ENCODE assay signal across 7 cellular contexts in the genomic region with DNA sequence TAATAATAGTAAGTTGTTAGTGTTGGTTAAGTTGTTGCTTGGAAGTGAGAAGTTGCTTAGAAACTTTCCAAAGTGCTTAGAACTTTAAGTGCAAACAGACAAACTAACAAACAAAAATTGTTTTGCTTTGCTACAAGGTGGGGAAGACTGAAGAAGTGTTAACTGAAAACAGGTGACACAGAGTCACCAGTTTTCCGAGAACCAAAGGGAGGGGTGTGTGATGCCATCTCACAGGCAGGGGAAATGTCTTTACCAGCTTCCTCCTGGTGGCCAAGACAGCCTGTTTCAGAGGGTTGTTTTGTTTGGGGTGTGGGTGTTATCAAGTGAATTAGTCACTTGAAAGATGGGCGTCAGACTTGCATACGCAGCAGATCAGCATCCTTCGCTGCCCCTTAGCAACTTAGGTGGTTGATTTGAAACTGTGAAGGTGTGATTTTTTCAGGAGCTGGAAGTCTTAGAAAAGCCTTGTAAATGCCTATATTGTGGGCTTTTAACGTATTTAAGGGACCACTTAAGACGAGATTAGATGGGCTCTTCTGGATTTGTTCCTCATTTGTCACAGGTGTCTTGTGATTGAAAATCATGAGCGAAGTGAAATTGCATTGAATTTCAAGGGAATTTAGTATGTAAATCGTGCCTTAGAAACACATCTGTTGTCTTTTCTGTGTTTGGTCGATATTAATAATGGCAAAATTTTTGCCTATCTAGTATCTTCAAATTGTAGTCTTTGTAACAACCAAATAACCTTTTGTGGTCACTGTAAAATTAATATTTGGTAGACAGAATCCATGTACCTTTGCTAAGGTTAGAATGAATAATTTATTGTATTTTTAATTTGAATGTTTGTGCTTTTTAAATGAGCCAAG. TPM values are rescaled to one million over a fixed set of nuclear protein-coding genes. Genes with fewer than 3 reads are reported as not detected.
DNase-seq lines count a peak whose midpoint lies in the region; ATAC-seq and TF ChIP-seq lines count a peak whose summit lies in the region.

No MANE protein-coding gene starts in this region.

- no peaks in the 10 kb centered on the region for H3K9me3 ChIP-seq in smooth muscle cell (replicated peaks; ENCODE audit: low read depth)

- peaks cover 78% of the 10 kb centered on the region for H3K4me1 Mint-ChIP-seq in activated naive CD8-positive, alpha-beta T cell treated with anti-CD3 and anti-CD28 coated beads, Interleukin-2, amount 50 U/mL, for 24 hours

- H3K9ac ChIP-seq in smooth muscle cell (ENCODE audit: low read depth) = peak overlapping the region; percentile 99

- 19% methylated on average over 9 of the region's 9 CpGs for WGBS in smooth muscle cell (ENCODE audit: low lambda C conversion rate)

- peak overlapping the region; percentile 100 for H3K27ac ChIP-seq in smooth muscle cell (ENCODE audit: low read depth)

- H3K27me3 Mint-ChIP-seq in activated naive CD8-positive, alpha-beta T cell treated with anti-CD3 and anti-CD28 coated beads, Interleukin-2, amount 50 U/mL, for 24 hours = peaks cover 7% of the 10 kb centered on the region

- peak overlapping the region; percentile 100 for H3K4me3 Mint-ChIP-seq in activated naive CD8-positive, alpha-beta T cell treated with anti-CD3 and anti-CD28 coated beads, Interleukin-2, amount 50 U/mL, for 24 hours

- H3K4me1 ChIP-seq in smooth muscle cell (ENCODE audit: low read depth) = peaks cover 22% of the 10 kb centered on the region

- peaks cover 77% of the 10 kb centered on the region for H4K20me1 ChIP-seq in smooth muscle cell (ENCODE audit: low read depth)

- no peaks in the 10 kb centered on the region for H3K9me3 Mint-ChIP-seq in activated naive CD8-positive, alpha-beta T cell treated with anti-CD3 and anti-CD28 coated beads, Interleukin-2, amount 50 U/mL, for 24 hours

- H3K79me2 ChIP-seq in smooth muscle cell (ENCODE audit: low read depth) = peaks cover 84% of the 10 kb centered on the region

- H3K36me3 Mint-ChIP-seq in activated naive CD8-positive, alpha-beta T cell treated with anti-CD3 and anti-CD28 coated beads, Interleukin-2, amount 50 U/mL, for 24 hours (ENCODE audit: low read depth) = peaks cover 56% of the 10 kb centered on the region

- no peak overlapping the region for H2AFZ ChIP-seq in smooth muscle cell (ENCODE audit: low read depth)

- peaks cover 71% of the 10 kb centered on the region for H3F3A ChIP-seq in smooth muscle cell (ENCODE audit: low read depth)

- peak overlapping the region; percentile 97 for H3K27ac Mint-ChIP-seq in activated naive CD8-positive, alpha-beta T cell treated with anti-CD3 and anti-CD28 coated beads, Interleukin-2, amount 50 U/mL, for 24 hours

- H3K4me2 ChIP-seq in smooth muscle cell = peak overlapping the region; percentile 99

- CTCF ChIA-PET in HEK293T (lab: Yijun Ruan, JAX) = no interaction called here

- DNase-seq in HEK293T (ENCODE audit: extremely low spot score) (no peak), SKM-1 (lab: John Stamatoyannopoulos, UW; ENCODE audit: unreplicated experiment) (peak; percentile 39), smooth muscle cell (lab: John Stamatoyannopoulos, UW; ENCODE audit: unreplicated experiment) (no peak), HPDE6-E6E7 (ENCODE audit: extremely low spot score) (no peak)
- DNase-seq in activated naive CD8-positive, alpha-beta T cell treated with anti-CD3 and anti-CD28 coated beads, Interleukin-2, amount 50 U/mL, for 24 hours = peak; percentile 72

- TF ChIP-seq CTCF in smooth muscle cell (IDR thresholded peaks at IDR 0.05; ENCODE audit: borderline replicate concordance, insufficient read depth, poor library complexity, severe bottlenecking) = no peak

- H3K27me3 ChIP-seq in smooth muscle cell (ENCODE audit: low read depth) = no peaks in the 10 kb centered on the region

- POLR2A ChIA-PET in HEK293T (lab: Yijun Ruan, JAX) = interaction anchor here (0.6 to 16.9 kb wide), 12 partner anchors 10 to 465 kb away, joined by 3 to 1436 read pairs (median 51); a partner anchor contains a TSS

- ATAC-seq in activated naive CD8-positive, alpha-beta T cell treated with anti-CD3 and anti-CD28 coated beads, Interleukin-2, amount 50 U/mL, for 24 hours = peak; percentile 30
- no peak for ATAC-seq in GM18873 (IDR thresholded peaks at IDR 0.05; ENCODE audit: low FRiP score, unreplicated experiment)

- H3K4me3 ChIP-seq in iPS-11a (ENCODE audit: low read depth, low read length) (peak overlapping the region; percentile 76), smooth muscle cell (peak overlapping the region; percentile 88)

- no peaks in the 10 kb centered on the region for H3K36me3 ChIP-seq in smooth muscle cell (ENCODE audit: low read depth)

TF ChIP-seq in HEK293T, 16 proteins besides CTCF, POLR2A, EP300 and RAD21:
- TF ChIP-seq SP1 (IDR thresholded peaks at IDR 0.05) (no peak), BHLHE40 (IDR thresholded peaks at IDR 0.05; ENCODE audit: borderline replicate concordance) (no peak), NFRKB (IDR thresholded peaks at IDR 0.05) (0 out of 2 replicates have a peak, but pooled peaks have one; percentile 16)

RNA-seq across cellular contexts. Expression of a gene that starts 2.7 kb away (rescaled TPM):
- total RNA-seq in smooth muscle cell = 142 and 155 TPM in 2 replicates
- 14.9 and 84.6 TPM in 2 replicates for polyA plus RNA-seq in smooth muscle cell

RNA-seq across cellular contexts. Expression of a gene that starts 38.9 kb away (rescaled TPM):
- 16.7 and 19.1 TPM in 2 replicates for total RNA-seq in smooth muscle cell
- 37.8 and 40.8 TPM in 2 replicates for polyA plus RNA-seq in smooth muscle cell

RNA-seq across cellular contexts. Expression of a gene that starts 42.9 kb away (rescaled TPM):
- total RNA-seq in smooth muscle cell = 0.81 and 2.2 TPM in 2 replicates
- 3.4 and 7.7 TPM in 2 replicates for polyA plus RNA-seq in smooth muscle cell

Comparison
In these comparisons a context has a peak if more than half of its experiments do, and no peak if none do; other contexts are left out.
1. DNase-seq: peak in SKM-1 (single experiment) and activated naive CD8-positive, alpha-beta T cell treated with anti-CD3 and anti-CD28 coated beads, Interleukin-2, amount 50 U/mL, for 24 hours (single experiment); none in HEK293T (single experiment), smooth muscle cell (single experiment) and HPDE6-E6E7 (single experiment).